ENCODE assay signal across 1 cellular context in the genomic region with DNA sequence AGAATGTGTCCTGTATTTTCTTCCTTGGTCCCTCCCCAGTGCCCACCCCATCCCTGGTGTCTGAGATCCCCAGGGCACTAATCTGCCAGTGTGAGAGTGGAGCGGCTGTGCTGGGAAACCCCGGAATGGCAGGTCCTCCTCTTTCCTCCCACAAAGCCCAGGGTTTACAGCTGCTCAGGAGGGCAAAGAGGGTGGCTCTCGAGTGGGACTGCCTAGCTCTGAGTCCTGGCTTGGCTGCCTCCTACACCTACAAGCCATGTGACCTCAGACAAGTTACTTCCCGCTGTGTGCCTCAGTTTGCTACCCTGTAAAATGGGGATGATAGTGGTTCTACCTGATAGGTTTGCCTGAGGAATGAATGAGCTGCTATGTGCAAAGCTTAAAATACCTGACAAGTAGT.
TF ChIP-seq lines count a peak whose summit lies in the region.

No MANE protein-coding gene starts in this region.

TF ChIP-seq in H1, 55 proteins besides CTCF, POLR2A, EP300 and RAD21 (continued from another document):
- TF ChIP-seq, protein P1, sequence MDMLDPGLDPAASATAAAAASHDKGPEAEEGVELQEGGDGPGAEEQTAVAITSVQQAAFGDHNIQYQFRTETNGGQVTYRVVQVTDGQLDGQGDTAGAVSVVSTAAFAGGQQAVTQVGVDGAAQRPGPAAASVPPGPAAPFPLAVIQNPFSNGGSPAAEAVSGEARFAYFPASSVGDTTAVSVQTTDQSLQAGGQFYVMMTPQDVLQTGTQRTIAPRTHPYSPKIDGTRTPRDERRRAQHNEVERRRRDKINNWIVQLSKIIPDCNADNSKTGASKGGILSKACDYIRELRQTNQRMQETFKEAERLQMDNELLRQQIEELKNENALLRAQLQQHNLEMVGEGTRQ (IDR thresholded peaks at IDR 0.05; ENCODE audit: low read length): no peak
- TF ChIP-seq BACH1 (IDR thresholded peaks at IDR 0.05; ENCODE audit: low read length) (no peak), EZH2 (IDR thresholded peaks at IDR 0.05; ENCODE audit: low read depth, low read length, severe bottlenecking) (no peak), HDAC2 (IDR thresholded peaks at IDR 0.05; ENCODE audit: borderline replicate concordance in 1 of 2, low read depth in 2 of 2, low read length in 2 of 2) (peak in 1 of 2 experiments; percentile 44; a peak in 1 of 4 replicates)
